Comparison of ENCODE assay signal across 1 cellular context in genomic region chr13:41040584-41041334, GRCh38.
TF ChIP-seq lines count a peak whose summit lies in the region.

No MANE protein-coding gene starts in this region.

TF ChIP-seq in IMR-90, 13 proteins besides CTCF, POLR2A, EP300 and RAD21:
- TF ChIP-seq SMC3 (IDR thresholded peaks at IDR 0.05; ENCODE audit: low read depth, low read length) (no peak), RFX5 (IDR thresholded peaks at IDR 0.05; ENCODE audit: low read depth, low read length) (no peak), MAFK (IDR thresholded peaks at IDR 0.05; ENCODE audit: low read depth, low read length) (no peak), RCOR1 (IDR thresholded peaks at IDR 0.05; ENCODE audit: insufficient replicate concordance, low read length) (no peak), CEBPB (IDR thresholded peaks at IDR 0.05; ENCODE audit: low read depth, low read length) (no peak), NFE2L2 (IDR thresholded peaks at IDR 0.05; ENCODE audit: low read depth, low read length) (no peak), MAZ (IDR thresholded peaks at IDR 0.05; ENCODE audit: borderline replicate concordance, low read depth, low read length) (no peak)
- TF ChIP-seq, protein P1, sequence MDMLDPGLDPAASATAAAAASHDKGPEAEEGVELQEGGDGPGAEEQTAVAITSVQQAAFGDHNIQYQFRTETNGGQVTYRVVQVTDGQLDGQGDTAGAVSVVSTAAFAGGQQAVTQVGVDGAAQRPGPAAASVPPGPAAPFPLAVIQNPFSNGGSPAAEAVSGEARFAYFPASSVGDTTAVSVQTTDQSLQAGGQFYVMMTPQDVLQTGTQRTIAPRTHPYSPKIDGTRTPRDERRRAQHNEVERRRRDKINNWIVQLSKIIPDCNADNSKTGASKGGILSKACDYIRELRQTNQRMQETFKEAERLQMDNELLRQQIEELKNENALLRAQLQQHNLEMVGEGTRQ (IDR thresholded peaks at IDR 0.05; ENCODE audit: low read depth, low read length), result no peak
